7 cellular contexts compared by ENCODE assay signal in the genomic region with DNA sequence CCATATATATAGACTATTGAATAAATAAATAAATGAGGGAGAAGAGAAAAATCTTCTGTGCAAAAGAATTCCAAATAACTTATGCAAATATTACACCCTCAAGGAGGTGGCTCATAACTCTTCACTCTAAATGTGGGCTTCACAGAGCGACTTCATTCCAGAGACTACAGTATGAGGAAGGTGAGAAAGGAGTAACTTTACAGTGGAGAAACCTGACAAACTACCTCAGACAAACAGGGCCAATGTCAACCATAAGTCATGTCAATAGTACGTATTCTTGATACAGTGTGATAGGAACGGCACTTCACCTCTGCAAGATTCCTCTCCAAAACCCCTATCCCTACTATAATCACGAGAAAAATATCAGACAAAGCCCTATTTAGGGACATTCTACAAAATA.
"Had no signal": no experiment of that assay in that cellular context is flagged by ENCODE, and none has a peak within 500 bp of the region (broad histone marks: within the 10 kb centered on the region; RNA-seq: fewer than 3 reads in every experiment).

No MANE protein-coding gene starts in this region.

- ATAC-seq: GM23338 had no signal

- FAIRE-seq: H1, H54, HTR-8/SVneo had no signal

- DNase-seq: H9, HCEC 1CT, IMR-90 had no signal

- H2AFZ ChIP-seq: GM23338 had no signal

- H3K4me2 ChIP-seq: GM23338 had no signal

- H3K27ac Mint-ChIP-seq: GM23338, H9 had no signal

- H3K4me1 Mint-ChIP-seq: GM23338, H9 had no signal

- H3K4me3 ChIP-seq: GM23338 had no signal

- H3K4me3 Mint-ChIP-seq: GM23338, H9 had no signal
